Comparison of ENCODE assay signal across 17 cellular contexts in genomic region chr20:37323985-37324384, GRCh38. TPM values are rescaled to one million over a fixed set of nuclear protein-coding genes. Genes with fewer than 3 reads are reported as not detected.
DNase-seq lines count a peak whose midpoint lies in the region; ATAC-seq and TF ChIP-seq lines count a peak whose summit lies in the region.
"Had no signal": no experiment of that assay in that cellular context is flagged by ENCODE, and none has a peak within 500 bp of the region (broad histone marks: within the 10 kb centered on the region; RNA-seq: fewer than 3 reads in every experiment).

No MANE protein-coding gene starts in this region.

- DNase-seq in EH (ENCODE audit: low read depth) (peak; percentile 94), fibroblast of mammary gland (ENCODE audit: low read depth) (peak; percentile 82), natural killer cell (no peak), omental fat pad (ENCODE audit: low spot score) (no peak), heart right ventricle (no peak)
- DNase-seq: activated CD8-positive, alpha-beta T cell treated with anti-CD3 and anti-CD28 coated beads for 36 hours; anterior cingulate cortex; NCI-H1105 treated with DMSO at 0.1 percent for 48 hours; NCI-H446 treated with DMSO at 0.1 percent for 48 hours; right lobe of liver; stimulated activated CD4-positive, alpha-beta T cell treated with anti-CD3 and anti-CD28 coated beads, Interleukin-4, amount 100 ng/mL, for 24 hours; transverse colon had no signal

- H3K36me3 Mint-ChIP-seq in natural killer cell = no peaks in the 10 kb centered on the region

- H3K27ac Mint-ChIP-seq in natural killer cell = no peak overlapping the region
- H3K27ac Mint-ChIP-seq: activated CD8-positive, alpha-beta T cell treated with anti-CD3 and anti-CD28 coated beads for 36 hours; CD14-positive monocyte; memory B cell had no signal

- H3K4me1 Mint-ChIP-seq in natural killer cell = no peaks in the 10 kb centered on the region
- H3K4me1 Mint-ChIP-seq: memory B cell had no signal

- H3K36me3 ChIP-seq in rectal smooth muscle tissue (ENCODE audit: control insufficient read depth, insufficient read depth, low read length) = no peaks in the 10 kb centered on the region
- H3K36me3 ChIP-seq in heart right ventricle = no peaks in the 10 kb centered on the region
- H3K36me3 ChIP-seq: right lobe of liver, transverse colon had no signal

- H3K27me3 ChIP-seq in rectal smooth muscle tissue (ENCODE audit: control insufficient read depth, insufficient read depth, low read length) = no peaks in the 10 kb centered on the region
- no peaks in the 10 kb centered on the region for H3K27me3 ChIP-seq in heart right ventricle
- H3K27me3 ChIP-seq: right lobe of liver, transverse colon had no signal

- peak; percentile 79 for ATAC-seq in SK-N-SH treated with all-trans-retinoic acid at 6 μM for 48 hours
- ATAC-seq in GM21367 (IDR thresholded peaks at IDR 0.05; ENCODE audit: unreplicated experiment) = no peak
- ATAC-seq in natural killer cell = no peak
- no peak for ATAC-seq in omental fat pad (ENCODE audit: low FRiP score)
- ATAC-seq in heart right ventricle = no peak
- ATAC-seq: activated CD8-positive, alpha-beta T cell treated with anti-CD3 and anti-CD28 coated beads for 36 hours; right lobe of liver had no signal

- no peaks in the 10 kb centered on the region for H3K27me3 Mint-ChIP-seq in natural killer cell (ENCODE audit: low read depth in 2 of 2)
- H3K27me3 Mint-ChIP-seq: activated CD8-positive, alpha-beta T cell treated with anti-CD3 and anti-CD28 coated beads for 36 hours; memory B cell had no signal

- no peak overlapping the region for H3K9ac ChIP-seq in rectal smooth muscle tissue (ENCODE audit: low read length)

- peaks cover 0 to 8% (median 0%) of the 10 kb centered on the region in 11 donors for H3K9me3 ChIP-seq in heart right ventricle
- H3K9me3 ChIP-seq: right lobe of liver, transverse colon had no signal

- no peak overlapping the region for H3K4me3 ChIP-seq in fibroblast of mammary gland (ENCODE audit: control insufficient read depth, low read depth, low read length)
- H3K4me3 ChIP-seq in rectal smooth muscle tissue (ENCODE audit: low read length) = no peak overlapping the region
- H3K4me3 ChIP-seq in heart right ventricle = no peak overlapping the region
- H3K4me3 ChIP-seq: right lobe of liver, transverse colon had no signal

- no peak overlapping the region for H3K4me3 Mint-ChIP-seq in natural killer cell
- H3K4me3 Mint-ChIP-seq: activated CD8-positive, alpha-beta T cell treated with anti-CD3 and anti-CD28 coated beads for 36 hours; CD14-positive monocyte; memory B cell had no signal

- 54 to 65% methylated on average over 2 of the region's 2 CpGs for WGBS in heart right ventricle, 2 donors

- H3K4me1 ChIP-seq in rectal smooth muscle tissue (ENCODE audit: control insufficient read depth, insufficient read depth, low read length) = peaks cover 38% of the 10 kb centered on the region
- H3K4me1 ChIP-seq in heart right ventricle = no peaks in the 10 kb centered on the region
- H3K4me1 ChIP-seq: right lobe of liver had no signal

- intact Hi-C loops in natural killer cell (cut with micrococcal nuclease) = no loop called here
- intact Hi-C loops in heart right ventricle (cut with DNase I) = no loop called here

- no peaks in the 10 kb centered on the region for H3K9me3 Mint-ChIP-seq in natural killer cell
- H3K9me3 Mint-ChIP-seq: activated CD8-positive, alpha-beta T cell treated with anti-CD3 and anti-CD28 coated beads for 36 hours had no signal

- no peak for TF ChIP-seq CTCF in fibroblast of mammary gland (conservative IDR thresholded peaks at IDR 0.05; ENCODE audit: control insufficient read depth, insufficient read depth, low read depth, low read length)
- no peak for TF ChIP-seq CTCF in natural killer cell (IDR thresholded peaks at IDR 0.05)
- no peak for TF ChIP-seq CTCF in omental fat pad (IDR thresholded peaks at IDR 0.05)
- TF ChIP-seq CTCF in heart right ventricle (IDR thresholded peaks at IDR 0.05) = no peak

- H3K27ac ChIP-seq in rectal smooth muscle tissue (ENCODE audit: low read depth, low read length) (peak overlapping the region; percentile 1), heart right ventricle (no peak overlapping the region)
- H3K27ac ChIP-seq: right lobe of liver had no signal

TF ChIP-seq in SK-N-SH treated with all-trans-retinoic acid at 6 μM for 48 hours, 23 proteins besides CTCF, POLR2A, EP300 and RAD21:
- TF ChIP-seq ZNF70 (CRISPR knock-in tag; IDR thresholded peaks at IDR 0.05) (no peak), OSR1 (CRISPR knock-in tag; IDR thresholded peaks at IDR 0.05) (no peak), CSRNP3 (CRISPR knock-in tag; IDR thresholded peaks at IDR 0.05) (no peak), TSHZ2 (CRISPR knock-in tag; IDR thresholded peaks at IDR 0.05) (no peak)

RNA-seq across cellular contexts. Expression of gene SRC, which starts 22.0 kb away (rescaled TPM):
- total RNA-seq in natural killer cell (10 to 100 TPM in 2 of 3 donors, 1 to 10 TPM in 1; 2.3 to 15.6 (median 10.5) TPM), omental fat pad (10 to 100 TPM; 15.1 to 29.3 (median 19.7) TPM), heart right ventricle (10 to 100 TPM in 1 of 10 donors, 1 to 10 TPM in 9; 1.9 to 10.8 (median 3.6) TPM)
- 1 to 10 TPM; 4.7 to 5.2 TPM for polyA plus RNA-seq in heart right ventricle

RNA-seq across cellular contexts. Expression of gene MANBAL, which starts 34.5 kb away (rescaled TPM):
- total RNA-seq in natural killer cell = 1 to 10 TPM; 5.1 to 7.9 (median 6.4) TPM
- total RNA-seq in omental fat pad = 10 to 100 TPM; 25.8 to 37.8 (median 31.9) TPM
- total RNA-seq in heart right ventricle = 10 to 100 TPM; 17.8 to 24.9 (median 20.4) TPM
- polyA plus RNA-seq in heart right ventricle = 10 to 100 TPM; 18.4 to 52.3 TPM

Comparison
In these comparisons a context has a peak if more than half of its experiments do, and no peak if none do; other contexts are left out.
1. DNase-seq: peak in EH (single experiment) and fibroblast of mammary gland (single experiment); none in natural killer cell (single experiment), omental fat pad (single experiment) and heart right ventricle (0 of 2).